ENCODE assay signal across 9 cellular contexts in genomic region chr22:40498454-40499186, GRCh38.
A peak's percentile ranks its signal among the peaks of the same experiment; 100 is the strongest.
DNase-seq lines count a peak whose midpoint lies in the region; ATAC-seq, FAIRE-seq and TF ChIP-seq lines count a peak whose summit lies in the region.
"Had no signal": no experiment of that assay in that cellular context is flagged by ENCODE, and none has a peak within 500 bp of the region (broad histone marks: within the 10 kb centered on the region; RNA-seq: fewer than 3 reads in every experiment).

No MANE protein-coding gene starts in this region.

- dilution Hi-C loops in endothelial cell of umbilical vein (cut with MboI; ENCODE audit: extremely low pct_ligation_motif_present, low sequenced_read_pairs) = no loop called here

- BruUV-seq in endothelial cell of umbilical vein (replicated peaks; lab: Mats Ljungman, UMichigan) = TSS peak; percentile 75

- H3K79me2 ChIP-seq in endothelial cell of umbilical vein (ENCODE audit: control insufficient read depth, insufficient read depth, low read length) = peaks cover 5% of the 10 kb centered on the region

- TF ChIP-seq CTCF in endothelial cell of umbilical vein (IDR thresholded peaks at IDR 0.05; ENCODE audit: extremely low read depth in 1 of 2, insufficient read depth in 1 of 2, low read depth in 1 of 2, low read length in 2 of 2) (no peak), pancreas (IDR thresholded peaks at IDR 0.05) (no peak)

- ATAC-seq in pancreas (peak; percentile 41 to 78 (median 60)), GM19324 (IDR thresholded peaks at IDR 0.05; ENCODE audit: low FRiP score, unreplicated experiment) (no peak), HG02885 (IDR thresholded peaks at IDR 0.05; ENCODE audit: poor library complexity, unreplicated experiment) (no peak)

- WGBS in pancreas, 2 donors = 44 to 51% methylated on average over 6 of the region's 6 CpGs

- peaks cover 21% of the 10 kb centered on the region for H3K4me1 ChIP-seq in endothelial cell of umbilical vein (ENCODE audit: control insufficient read depth, extremely low read depth, insufficient read depth, low read length)
- peaks cover 17 to 34% (median 19%) of the 10 kb centered on the region in 3 donors for H3K4me1 ChIP-seq in pancreas

- H3K36me3 ChIP-seq in endothelial cell of umbilical vein (ENCODE audit: control insufficient read depth in 2 of 2, extremely low read depth in 1 of 2, insufficient read depth in 2 of 2, low read length in 2 of 2) (no peaks in the 10 kb centered on the region), pancreas (no peaks in the 10 kb centered on the region)

- no peaks in the 10 kb centered on the region for H3K9me3 ChIP-seq in endothelial cell of umbilical vein (replicated peaks; ENCODE audit: control insufficient read depth, insufficient read depth, low read length)
- no peaks in the 10 kb centered on the region for H3K9me3 ChIP-seq in pancreas

- peak overlapping the region; percentile 82 for H3K4me2 ChIP-seq in endothelial cell of umbilical vein (ENCODE audit: insufficient read depth, low read length)

- peak; percentile 18 for FAIRE-seq in endothelial cell of umbilical vein (lab: Jason Lieb, UNC)
- no peak for FAIRE-seq in pancreas (lab: Jason Lieb, UNC)

- no peak for TF ChIP-seq POLR2A in endothelial cell of umbilical vein (IDR thresholded peaks at IDR 0.05; ENCODE audit: low read depth, low read length)

- intact Hi-C loops in endothelial cell of umbilical vein (cut with micrococcal nuclease) (no loop called here), pancreas (cut with DNase I) (no loop called here)

- no peaks in the 10 kb centered on the region for H4K20me1 ChIP-seq in endothelial cell of umbilical vein (replicated peaks; ENCODE audit: control insufficient read depth, extremely low read depth, insufficient read depth, low read length)

- H3K27ac ChIP-seq in endothelial cell of umbilical vein (ENCODE audit: insufficient read depth, low read depth, low read length) = peak overlapping the region; percentile 90
- peak overlapping the region in 2 of 4 donors; percentile 71 to 72 for H3K27ac ChIP-seq in pancreas

- DNase-seq in GM04503 (ENCODE audit: low read depth) (peak; percentile 77), NCI-H2196 (lab: John Stamatoyannopoulos, UW; ENCODE audit: unreplicated experiment) (peak; percentile 44), endothelial cell of umbilical vein (ENCODE audit: low read depth, low spot score) (peak; percentile 51), pancreas (no peak), anterior cingulate cortex (lab: John Stamatoyannopoulos, UW) (no peak), NCI-H446 treated with DMSO at 0.1 percent for 48 hours (lab: John Stamatoyannopoulos, UW) (no peak)
- DNase-seq: activated CD4-positive, alpha-beta T cell treated with anti-CD3 and anti-CD28 coated beads for 1 hour had no signal

- H3K9me1 ChIP-seq in endothelial cell of umbilical vein (replicated peaks; ENCODE audit: control insufficient read depth, extremely low read depth, insufficient read depth, low read length) = no peaks in the 10 kb centered on the region

- H3K27me3 ChIP-seq in endothelial cell of umbilical vein (ENCODE audit: control insufficient read depth in 2 of 2, insufficient read depth in 2 of 2, low read length in 2 of 2) = no peaks in the 10 kb centered on the region
- no peaks in the 10 kb centered on the region for H3K27me3 ChIP-seq in pancreas

- POLR2A ChIA-PET in endothelial cell of umbilical vein (lab: Charles Lee) = no interaction called here

- CTCF ChIA-PET in endothelial cell of umbilical vein (lab: Charles Lee) = interaction anchor here (0.6 to 2.1 kb wide), 4 partner anchors 10 to 125 kb away, joined by 3 to 8 read pairs (median 3); no protein-coding TSS in a partner anchor

- H3K9ac ChIP-seq in endothelial cell of umbilical vein (replicated peaks; ENCODE audit: extremely low read depth, insufficient read depth, low read length) = peak overlapping the region; percentile 69

- H2AFZ ChIP-seq in endothelial cell of umbilical vein (ENCODE audit: low read depth, low read length) = no peak overlapping the region

- H3K4me3 ChIP-seq in endothelial cell of umbilical vein (replicated peaks in 1 of 3; ENCODE audit: insufficient read depth in 1 of 3, low read depth in 1 of 3, low read length in 3 of 3) (peak overlapping the region in 2 of 3 experiments; percentile 27 to 36), pancreas (no peak overlapping the region)

TF ChIP-seq in endothelial cell of umbilical vein, 7 proteins besides CTCF, POLR2A, EP300 and RAD21:
- TF ChIP-seq JUN (IDR thresholded peaks at IDR 0.05; ENCODE audit: borderline replicate concordance, insufficient read depth, insufficient read length, low read depth) (no peak), FOS (IDR thresholded peaks at IDR 0.05; ENCODE audit: borderline replicate concordance, insufficient read depth, low read length) (peak; percentile 32), EZH2 (IDR thresholded peaks at IDR 0.05; ENCODE audit: borderline replicate concordance, low read depth, low read length, severe bottlenecking) (no peak), GATA2 (IDR thresholded peaks at IDR 0.05; ENCODE audit: insufficient read depth, insufficient read length, low read depth, low read length) (no peak)

Comparison
In these comparisons a context has a peak if more than half of its experiments do, and no peak if none do; other contexts are left out.
1. DNase-seq: peak in GM04503 (single experiment), NCI-H2196 (single experiment) and endothelial cell of umbilical vein (single experiment); none in pancreas (0 of 6), anterior cingulate cortex (0 of 58) and NCI-H446 treated with DMSO at 0.1 percent for 48 hours (single experiment).
2. H3K4me3 ChIP-seq: peak in endothelial cell of umbilical vein (2 of 3); none in pancreas (0 of 4).
3. ATAC-seq: peak in pancreas (4 of 4); none in GM19324 (single experiment) and HG02885 (single experiment).